In genomic region chr2:98903064-98903355, GRCh38 we compare ENCODE assay signal across 1 cellular context.
TF ChIP-seq lines count a peak whose summit lies in the region.

No MANE protein-coding gene starts in this region.

TF ChIP-seq in H1, 55 proteins besides CTCF, POLR2A, EP300 and RAD21:
- TF ChIP-seq POLR2AphosphoS5 (IDR thresholded peaks at IDR 0.05; ENCODE audit: low read depth, low read length) (no peak), NRF1 (IDR thresholded peaks at IDR 0.05; ENCODE audit: low read depth, low read length) (no peak), RFX5 (IDR thresholded peaks at IDR 0.05; ENCODE audit: borderline replicate concordance, low read depth, low read length) (no peak), PHF8 (conservative IDR thresholded peaks at IDR 0.05; ENCODE audit: low read depth, low read length) (no peak), JUND (IDR thresholded peaks at IDR 0.05; ENCODE audit: low read length) (no peak), CREB1 (IDR thresholded peaks at IDR 0.05) (no peak), SP1 (IDR thresholded peaks at IDR 0.05; ENCODE audit: low read depth, low read length) (no peak), CBX8 (IDR thresholded peaks at IDR 0.05; ENCODE audit: borderline replicate concordance, low read depth, low read length) (no peak), SIX5 (IDR thresholded peaks at IDR 0.05; ENCODE audit: low read depth, low read length) (no peak), ZNF274 (IDR thresholded peaks at IDR 0.05; ENCODE audit: borderline replicate concordance, extremely low read depth, low read length) (no peak), KDM5A (IDR thresholded peaks at IDR 0.05; ENCODE audit: low read length) (no peak), SIRT6 (IDR thresholded peaks at IDR 0.05; ENCODE audit: low read length) (no peak), MAX (IDR thresholded peaks at IDR 0.05) (no peak), EZH2 (IDR thresholded peaks at IDR 0.05; ENCODE audit: low read depth, low read length, severe bottlenecking) (no peak), TEAD4 (IDR thresholded peaks at IDR 0.05; ENCODE audit: low read depth, low read length) (no peak), SRF (IDR thresholded peaks at IDR 0.05; ENCODE audit: low read depth, low read length) (no peak), FOSL1 (IDR thresholded peaks at IDR 0.05; ENCODE audit: insufficient read depth, low read depth, low read length) (no peak), TAF7 (optimal IDR thresholded peaks at IDR 0.05; ENCODE audit: borderline replicate concordance, low read depth, low read length) (no peak), JUN (IDR thresholded peaks at IDR 0.05; ENCODE audit: low read depth, low read length) (no peak)
